8 cellular contexts compared by ENCODE assay signal in the genomic region with DNA sequence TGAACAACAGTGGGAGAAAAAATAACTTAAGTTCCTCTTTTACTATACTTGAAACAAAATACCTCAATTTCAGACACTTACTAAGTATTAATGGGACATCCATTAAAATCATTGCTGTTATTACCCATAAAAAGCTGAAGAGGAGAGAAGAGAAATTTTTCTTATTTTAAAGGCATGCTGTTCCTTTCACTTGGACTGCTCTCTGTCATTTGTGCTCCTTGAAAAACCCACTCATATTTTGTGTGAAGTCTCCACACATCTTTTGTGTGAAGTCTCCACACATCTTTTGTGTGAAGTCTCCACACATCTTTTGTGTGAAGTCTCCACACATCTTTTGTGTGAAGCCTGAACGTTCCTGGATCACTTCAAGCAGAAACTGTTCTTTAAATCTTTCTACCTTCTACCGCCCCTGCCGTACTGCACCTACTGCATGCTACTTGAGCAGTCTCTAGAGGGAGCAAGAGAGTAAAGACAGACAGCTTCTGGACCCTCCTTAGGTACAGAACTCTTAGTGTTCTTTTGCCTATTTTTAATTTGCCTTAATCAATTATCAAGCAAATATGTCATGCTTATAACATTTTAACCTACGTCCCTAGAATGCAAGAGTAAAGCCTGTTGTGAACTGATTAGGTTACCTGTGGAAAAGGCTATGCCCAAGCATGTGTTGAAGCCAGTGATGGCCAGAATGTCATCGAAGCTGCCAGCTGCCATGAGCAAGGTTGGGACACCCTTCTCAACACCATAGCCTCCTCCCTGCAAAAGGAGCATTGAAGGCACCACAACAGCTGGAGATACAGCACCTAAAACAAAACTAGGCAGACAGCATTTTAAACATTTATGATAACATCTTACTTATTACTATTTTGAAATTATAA. TPM values are rescaled to one million over a fixed set of nuclear protein-coding genes. Genes with fewer than 3 reads are reported as not detected.
DNase-seq lines count a peak whose midpoint lies in the region; ATAC-seq lines count a peak whose summit lies in the region.

No MANE protein-coding gene starts in this region.

- no peaks in the 10 kb centered on the region for H3K27me3 Mint-ChIP-seq in activated naive CD8-positive, alpha-beta T cell treated with anti-CD3 and anti-CD28 coated beads for 36 hours

- peaks cover 15% of the 10 kb centered on the region for H3K4me1 Mint-ChIP-seq in activated naive CD8-positive, alpha-beta T cell treated with anti-CD3 and anti-CD28 coated beads for 36 hours

- H3K9me3 Mint-ChIP-seq in activated naive CD8-positive, alpha-beta T cell treated with anti-CD3 and anti-CD28 coated beads for 36 hours: no peaks in the 10 kb centered on the region

- no peaks in the 10 kb centered on the region for H3K9me3 ChIP-seq in right cardiac atrium (ENCODE audit: control insufficient read depth, low read length)

- H3K27ac ChIP-seq in right cardiac atrium (ENCODE audit: low read length): no peak overlapping the region

- DNase-seq in D341Med (ENCODE audit: low spot score) (peak; percentile 62), OCI-M1 (lab: John Stamatoyannopoulos, UW) (peak; percentile 69), right cardiac atrium (peak in 1 of 3 donors; percentile 32), smooth muscle cell of the brain vasculature (ENCODE audit: low read depth, low spot score) (peak; percentile 12), middle frontal gyrus (ENCODE audit: extremely low spot score, low spot score) (no peak)
- peak; percentile 13 for DNase-seq in activated naive CD8-positive, alpha-beta T cell treated with anti-CD3 and anti-CD28 coated beads for 36 hours

- H3K27me3 ChIP-seq in right cardiac atrium (ENCODE audit: control insufficient read depth, insufficient read depth): no peaks in the 10 kb centered on the region

- H3K4me3 ChIP-seq in right cardiac atrium (ENCODE audit: low read length): no peak overlapping the region

- intact Hi-C loops in right cardiac atrium (cut with DNase I): no loop called here

- peaks cover 25% of the 10 kb centered on the region for H3K36me3 Mint-ChIP-seq in activated naive CD8-positive, alpha-beta T cell treated with anti-CD3 and anti-CD28 coated beads for 36 hours

- no peak overlapping the region for H3K4me3 Mint-ChIP-seq in activated naive CD8-positive, alpha-beta T cell treated with anti-CD3 and anti-CD28 coated beads for 36 hours

- WGBS in right cardiac atrium: 46% methylated on average over 5 of the region's 5 CpGs

- H3K4me1 ChIP-seq in right cardiac atrium (ENCODE audit: control insufficient read depth, insufficient read depth, low read length): no peaks in the 10 kb centered on the region

- ATAC-seq in GM19043 (IDR thresholded peaks at IDR 0.05; ENCODE audit: low read depth, unreplicated experiment): peak; percentile 97
- peak; percentile 94 for ATAC-seq in HG03103 (IDR thresholded peaks at IDR 0.05; ENCODE audit: low read depth, unreplicated experiment)
- ATAC-seq in right cardiac atrium: peak; percentile 76 to 81

- H3K27ac Mint-ChIP-seq in activated naive CD8-positive, alpha-beta T cell treated with anti-CD3 and anti-CD28 coated beads for 36 hours: no peak overlapping the region

RNA-seq across cellular contexts. Expression of gene SLC9B1, which starts 27.1 kb away (rescaled TPM):
- 1 to 10 TPM; 1.0 to 1.2 TPM for total RNA-seq in activated naive CD8-positive, alpha-beta T cell treated with anti-CD3 and anti-CD28 coated beads for 36 hours
- total RNA-seq in right cardiac atrium: 1 to 10 TPM in 2 of 4 donors, under 1 TPM in 2; 0.94 to 1.8 (median 1.3) TPM
- 0.27 TPM for polyA plus RNA-seq in right cardiac atrium

RNA-seq across cellular contexts. Expression of gene SLC9B2, which starts 29.9 kb away (rescaled TPM):
- 10 to 100 TPM; 42.3 to 44.2 TPM for total RNA-seq in activated naive CD8-positive, alpha-beta T cell treated with anti-CD3 and anti-CD28 coated beads for 36 hours
- total RNA-seq in right cardiac atrium: 10 to 100 TPM in 1 of 4 donors, 1 to 10 TPM in 3; 7.5 to 12.7 (median 8.7) TPM
- polyA plus RNA-seq in right cardiac atrium: 5.0 TPM

RNA-seq across cellular contexts. Expression of gene BDH2, which starts 53.0 kb away (rescaled TPM):
- 10 to 100 TPM; 13.2 to 13.8 TPM for total RNA-seq in activated naive CD8-positive, alpha-beta T cell treated with anti-CD3 and anti-CD28 coated beads for 36 hours
- total RNA-seq in right cardiac atrium: 10 to 100 TPM; 33.1 to 49.5 (median 43.9) TPM
- polyA plus RNA-seq in right cardiac atrium: 46.6 TPM
